In the genomic region with DNA sequence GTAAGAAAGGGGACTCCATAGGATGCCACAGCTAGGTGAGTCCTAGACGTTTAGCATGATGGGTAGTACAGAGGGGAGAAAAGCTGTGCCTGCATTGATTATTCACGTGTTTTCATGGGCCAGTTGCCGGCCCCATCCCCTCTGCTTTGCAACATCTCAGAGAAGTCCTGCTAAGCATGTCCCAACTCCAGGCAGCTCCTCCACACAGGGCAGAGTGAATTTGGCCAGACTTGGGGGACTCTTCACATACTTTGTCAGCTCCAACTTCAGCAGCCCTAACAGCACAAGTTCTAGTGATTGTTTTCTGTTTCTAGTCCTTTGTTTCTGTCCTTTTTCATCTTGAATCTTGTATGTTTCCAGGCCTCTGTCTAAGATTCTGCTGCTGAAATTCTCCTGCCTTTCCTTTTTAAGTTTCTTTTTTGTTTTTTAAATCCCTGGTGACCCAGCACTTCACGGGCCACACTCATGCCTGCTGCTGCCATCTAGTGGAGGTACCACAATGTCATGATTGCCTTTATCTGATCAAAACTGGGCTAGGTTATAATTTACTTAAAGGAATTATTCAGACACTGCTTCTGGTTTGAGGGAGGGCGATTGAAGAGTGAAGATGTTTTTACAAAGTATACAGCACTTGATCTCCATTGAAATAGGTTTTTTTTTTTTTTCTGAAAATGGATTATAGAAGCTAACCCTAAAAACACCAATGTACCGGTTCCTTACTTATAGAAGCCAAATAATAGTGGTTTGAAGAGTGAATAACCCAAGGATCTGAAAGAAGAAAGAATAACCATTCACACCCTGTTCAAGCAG, we compare ENCODE assay signal across 8 cellular contexts.
DNase-seq lines count a peak whose midpoint lies in the region; ATAC-seq and TF ChIP-seq lines count a peak whose summit lies in the region.

No MANE protein-coding gene starts in this region.

- H3K4me3 Mint-ChIP-seq in activated T-cell treated with anti-CD3 and anti-CD28 coated beads, Interleukin-2, amount 50 U/mL, for 72 hours: no peak overlapping the region
- H3K4me3 Mint-ChIP-seq in activated naive CD8-positive, alpha-beta T cell treated with anti-CD3 and anti-CD28 coated beads for 36 hours: no peak overlapping the region

- intact Hi-C loops in left cardiac atrium (cut with DNase I): loop anchor here in 1 of 2 donors (5.0 kb wide), 1 partner anchor 350 kb away; a partner anchor contains a TSS

- no peak overlapping the region for H3K27ac Mint-ChIP-seq in activated T-cell treated with anti-CD3 and anti-CD28 coated beads, Interleukin-2, amount 50 U/mL, for 72 hours
- H3K27ac Mint-ChIP-seq in activated naive CD8-positive, alpha-beta T cell treated with anti-CD3 and anti-CD28 coated beads for 36 hours: no peak overlapping the region

- peak; percentile 78 for TF ChIP-seq CTCF in retinal pigment epithelial cell (conservative IDR thresholded peaks at IDR 0.05; ENCODE audit: low read depth, low read length)

- H3K36me3 ChIP-seq in MG63: no peaks in the 10 kb centered on the region

- H3K27me3 Mint-ChIP-seq in activated T-cell treated with anti-CD3 and anti-CD28 coated beads, Interleukin-2, amount 50 U/mL, for 72 hours (ENCODE audit: low read depth): peaks cover 7% of the 10 kb centered on the region
- H3K27me3 Mint-ChIP-seq in activated naive CD8-positive, alpha-beta T cell treated with anti-CD3 and anti-CD28 coated beads for 36 hours: peaks cover 9% of the 10 kb centered on the region

- no peak overlapping the region for H3K4me3 ChIP-seq in MG63
- no peak overlapping the region for H3K4me3 ChIP-seq in retinal pigment epithelial cell (ENCODE audit: low read length)

- peaks cover 0 to 2% of the 10 kb centered on the region in 2 donors for H3K9me3 Mint-ChIP-seq in activated T-cell treated with anti-CD3 and anti-CD28 coated beads, Interleukin-2, amount 50 U/mL, for 72 hours
- no peaks in the 10 kb centered on the region for H3K9me3 Mint-ChIP-seq in activated naive CD8-positive, alpha-beta T cell treated with anti-CD3 and anti-CD28 coated beads for 36 hours

- ATAC-seq in activated T-cell treated with anti-CD3 and anti-CD28 coated beads, Interleukin-2, amount 50 U/mL, for 72 hours (replicated peaks in 1 of 2): peak in 1 of 2 donors; percentile 45
- peak; percentile 70 to 74 for ATAC-seq in left cardiac atrium

- no peaks in the 10 kb centered on the region for H3K27me3 ChIP-seq in MG63

- no peaks in the 10 kb centered on the region for H3K9me3 ChIP-seq in MG63

- no peaks in the 10 kb centered on the region for H3K36me3 Mint-ChIP-seq in activated T-cell treated with anti-CD3 and anti-CD28 coated beads, Interleukin-2, amount 50 U/mL, for 72 hours (ENCODE audit: insufficient read depth in 2 of 2)
- no peaks in the 10 kb centered on the region for H3K36me3 Mint-ChIP-seq in activated naive CD8-positive, alpha-beta T cell treated with anti-CD3 and anti-CD28 coated beads for 36 hours

- peak; percentile 25 to 33 for DNase-seq in activated T-cell treated with anti-CD3 and anti-CD28 coated beads, Interleukin-2, amount 50 U/mL, for 72 hours
- DNase-seq in activated T-cell treated with anti-CD3 and anti-CD28 coated beads, Interleukin-2, amount 50 U/mL, for 1 hour: no peak
- DNase-seq in H4 (ENCODE audit: low spot score) (peak; percentile 60), MG63 (peak; percentile 9), left cardiac atrium (peak; percentile 61), retinal pigment epithelial cell (ENCODE audit: low read depth) (peak; percentile 18), NCI-H2107 treated with DMSO at 0.1 percent for 48 hours (lab: John Stamatoyannopoulos, UW; ENCODE audit: unreplicated experiment) (no peak)
- DNase-seq in activated naive CD8-positive, alpha-beta T cell treated with anti-CD3 and anti-CD28 coated beads for 36 hours: peak; percentile 1

- no peaks in the 10 kb centered on the region for H3K4me1 Mint-ChIP-seq in activated T-cell treated with anti-CD3 and anti-CD28 coated beads, Interleukin-2, amount 50 U/mL, for 72 hours (ENCODE audit: low read depth)
- H3K4me1 Mint-ChIP-seq in activated naive CD8-positive, alpha-beta T cell treated with anti-CD3 and anti-CD28 coated beads for 36 hours: peaks cover 2% of the 10 kb centered on the region

Comparison
In these comparisons a context has a peak if more than half of its experiments do, and no peak if none do; other contexts are left out.
1. DNase-seq: peak in activated T-cell treated with anti-CD3 and anti-CD28 coated beads, Interleukin-2, amount 50 U/mL, for 72 hours (2 of 2), H4 (single experiment), MG63 (single experiment), activated naive CD8-positive, alpha-beta T cell treated with anti-CD3 and anti-CD28 coated beads for 36 hours (single experiment), left cardiac atrium (single experiment) and retinal pigment epithelial cell (single experiment); none in activated T-cell treated with anti-CD3 and anti-CD28 coated beads, Interleukin-2, amount 50 U/mL, for 1 hour (single experiment) and NCI-H2107 treated with DMSO at 0.1 percent for 48 hours (single experiment).